In the genomic region with DNA sequence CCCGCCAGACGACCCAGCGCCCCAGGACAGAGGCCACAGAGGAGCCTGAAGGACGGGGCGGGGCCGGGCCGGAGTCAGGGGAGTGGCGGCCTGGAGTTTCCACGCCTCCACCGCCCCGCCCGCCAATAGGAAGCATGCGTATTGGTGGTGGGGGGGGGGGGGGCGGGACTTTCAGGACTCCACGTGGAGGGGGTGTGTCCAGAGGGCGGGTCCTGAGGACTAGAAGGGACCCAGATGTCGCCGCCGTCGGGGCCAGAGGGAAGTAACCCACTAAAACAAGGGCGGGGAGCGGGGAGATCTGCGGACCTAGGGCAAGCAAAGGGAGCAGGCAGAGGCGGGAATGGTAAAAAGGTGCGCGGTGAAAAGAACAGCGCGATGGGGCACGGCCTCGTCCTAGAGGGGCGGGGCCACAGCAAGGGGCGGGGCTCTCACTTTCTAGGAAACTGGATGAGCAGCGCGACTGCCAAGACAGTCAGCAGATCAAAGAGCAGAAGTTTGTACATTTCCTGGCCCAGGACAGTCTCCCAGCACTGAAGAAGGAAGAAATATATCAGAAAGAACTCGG, we compare ENCODE assay signal across 9 cellular contexts. TPM values are rescaled to one million over a fixed set of nuclear protein-coding genes. Genes with fewer than 3 reads are reported as not detected.
DNase-seq lines count a peak whose midpoint lies in the region; ATAC-seq and TF ChIP-seq lines count a peak whose summit lies in the region.
"Had no signal": no experiment of that assay in that cellular context is flagged by ENCODE, and none has a peak within 500 bp of the region (broad histone marks: within the 10 kb centered on the region; RNA-seq: fewer than 3 reads in every experiment).

No MANE protein-coding gene starts in this region.

- no peaks in the 10 kb centered on the region for H3K9me3 Mint-ChIP-seq in activated CD4-positive, alpha-beta T cell treated with anti-CD3 and anti-CD28 coated beads, Interleukin-2, amount 10 ng/mL, durations not matched to agents 7 days and 5 days

- H3K4me3 Mint-ChIP-seq in activated CD4-positive, alpha-beta T cell treated with anti-CD3 and anti-CD28 coated beads, Interleukin-2, amount 10 ng/mL, durations not matched to agents 7 days and 5 days = peak overlapping the region; percentile 96

- DNase-seq in ELF-1 (ENCODE audit: low read depth, low spot score) (peak; percentile 83), NCI-H2196 treated with DMSO at 0.1 percent for 48 hours (lab: John Stamatoyannopoulos, UW; ENCODE audit: unreplicated experiment) (peak; percentile 67), dermis microvascular lymphatic vessel endothelial cell (ENCODE audit: low read depth in 2 of 2) (peak; percentile 29 to 81), lung (ENCODE audit: low spot score) (peak; percentile 84)
- DNase-seq in activated CD4-positive, alpha-beta T cell treated with anti-CD3 and anti-CD28 coated beads, Interleukin-2, amount 10 ng/mL, durations not matched to agents 7 days and 5 days = peak; percentile 86
- peak; percentile 65 to 75 (median 68) for DNase-seq in stimulated activated CD4-positive, alpha-beta T cell treated with anti-CD3 and anti-CD28 coated beads, TNF-alpha, amount 100 ng/mL, for 4 hours (ENCODE audit: low read depth in 3 of 3)

- H3K4me1 ChIP-seq in lung (ENCODE audit: control insufficient read depth in 2 of 2, insufficient read depth in 2 of 2, low read length in 2 of 2) = peaks cover 7 to 22% of the 10 kb centered on the region in 2 donors

- WGBS in lung, 2 donors = 1 to 2% methylated on average over 32 to 35 of the region's 35 CpGs

- peak overlapping the region; percentile 47 for H3K4me3 ChIP-seq in lung

- H3K36me3 ChIP-seq in lung (ENCODE audit: control insufficient read depth in 2 of 2, insufficient read depth in 2 of 2, low read length in 2 of 2) = peaks cover 0 to 3% of the 10 kb centered on the region in 2 donors

- peak; percentile 14 for ATAC-seq in lung (ENCODE audit: insufficient read depth, low FRiP score)
- no peak for ATAC-seq in HG03457 (IDR thresholded peaks at IDR 0.05; ENCODE audit: unreplicated experiment)
- ATAC-seq in GM21528 (IDR thresholded peaks at IDR 0.05; ENCODE audit: low FRiP score, unreplicated experiment) = no peak

- no peaks in the 10 kb centered on the region for H3K9me3 ChIP-seq in lung (ENCODE audit: control insufficient read depth in 2 of 2, insufficient read depth in 1 of 2, low read length in 1 of 2)

- peaks cover 12% of the 10 kb centered on the region for H3K36me3 Mint-ChIP-seq in activated CD4-positive, alpha-beta T cell treated with anti-CD3 and anti-CD28 coated beads, Interleukin-2, amount 10 ng/mL, durations not matched to agents 7 days and 5 days (ENCODE audit: low read depth)

- H3K27me3 ChIP-seq in lung (ENCODE audit: control insufficient read depth, insufficient read depth) = no peaks in the 10 kb centered on the region

- CTCF ChIA-PET in activated CD4-positive, alpha-beta T cell treated with anti-CD3 and anti-CD28 coated beads, Interleukin-2, amount 10 ng/mL, durations not matched to agents 7 days and 5 days (lab: Charles Lee) = no interaction called here

- TF ChIP-seq CTCF in lung (IDR thresholded peaks at IDR 0.05; ENCODE audit: control extremely low read depth, extremely low read depth) = no peak

- POLR2A ChIA-PET in activated CD4-positive, alpha-beta T cell treated with anti-CD3 and anti-CD28 coated beads, Interleukin-2, amount 10 ng/mL, durations not matched to agents 7 days and 5 days (lab: Charles Lee) = no interaction called here

- H3K27ac Mint-ChIP-seq in activated CD4-positive, alpha-beta T cell treated with anti-CD3 and anti-CD28 coated beads, Interleukin-2, amount 10 ng/mL, durations not matched to agents 7 days and 5 days = peak overlapping the region; percentile 91

- H3K27ac ChIP-seq in lung (ENCODE audit: low read depth in 1 of 2, low read length in 1 of 2) = no peak overlapping the region

- no peaks in the 10 kb centered on the region for H3K27me3 Mint-ChIP-seq in activated CD4-positive, alpha-beta T cell treated with anti-CD3 and anti-CD28 coated beads, Interleukin-2, amount 10 ng/mL, durations not matched to agents 7 days and 5 days

- peaks cover 48% of the 10 kb centered on the region for H3K4me1 Mint-ChIP-seq in activated CD4-positive, alpha-beta T cell treated with anti-CD3 and anti-CD28 coated beads, Interleukin-2, amount 10 ng/mL, durations not matched to agents 7 days and 5 days

RNA-seq across cellular contexts. Expression of a gene that starts 2.8 kb away (rescaled TPM):
- total RNA-seq in activated CD4-positive, alpha-beta T cell treated with anti-CD3 and anti-CD28 coated beads, Interleukin-2, amount 10 ng/mL, durations not matched to agents 7 days and 5 days = 1 to 10 TPM; 7.6 to 9.1 TPM
- total RNA-seq in dermis microvascular lymphatic vessel endothelial cell = 4.4 TPM in 2 replicates
- total RNA-seq in lung = 1 to 10 TPM; 3.8 to 8.5 TPM
- 10 to 100 TPM in 1 of 2 donors, 1 to 10 TPM in 1; 7.9 to 17.1 TPM for polyA plus RNA-seq in lung

RNA-seq across cellular contexts. Expression of a gene that starts 10.6 kb away (rescaled TPM):
- total RNA-seq in activated CD4-positive, alpha-beta T cell treated with anti-CD3 and anti-CD28 coated beads, Interleukin-2, amount 10 ng/mL, durations not matched to agents 7 days and 5 days = 1 to 10 TPM; 4.6 to 4.9 TPM
- total RNA-seq in dermis microvascular lymphatic vessel endothelial cell (0.25 TPM in 1 of 2 replicates, not detected in the other), lung (10 to 100 TPM; 40.8 to 81.0 TPM)
- polyA plus RNA-seq in lung = 10 to 100 TPM; 26.1 to 26.9 TPM
- total RNA-seq: activated CD8-positive, alpha-beta memory T cell treated with anti-CD3 and anti-CD28 coated beads for 36 hours had no signal

RNA-seq across cellular contexts. Expression of a gene that starts 24.8 kb away (rescaled TPM):
- total RNA-seq in activated CD4-positive, alpha-beta T cell treated with anti-CD3 and anti-CD28 coated beads, Interleukin-2, amount 10 ng/mL, durations not matched to agents 7 days and 5 days = 10 to 100 TPM; 63.7 to 64.8 TPM
- total RNA-seq in dermis microvascular lymphatic vessel endothelial cell (4.9 and 6.7 TPM in 2 replicates), lung (10 to 100 TPM; 23.5 to 40.4 TPM)
- polyA plus RNA-seq in lung = 10 to 100 TPM; 26.5 to 31.2 TPM

RNA-seq across cellular contexts. Expression of a gene that starts 27.1 kb away (rescaled TPM):
- total RNA-seq in activated CD4-positive, alpha-beta T cell treated with anti-CD3 and anti-CD28 coated beads, Interleukin-2, amount 10 ng/mL, durations not matched to agents 7 days and 5 days = 10 to 100 TPM; 56.0 to 61.0 TPM
- total RNA-seq in dermis microvascular lymphatic vessel endothelial cell (10.1 and 20.5 TPM in 2 replicates), lung (10 to 100 TPM; 54.0 to 92.6 TPM)
- polyA plus RNA-seq in lung = 100 to 1,000 TPM in 1 of 2 donors, 10 to 100 TPM in 1; 39.0 to 154 TPM

RNA-seq across cellular contexts. Expression of a gene that starts 28.8 kb away (rescaled TPM):
- 10 to 100 TPM in 1 of 2 experiments, 1 to 10 TPM in 1; 7.9 to 10.2 TPM for total RNA-seq in activated CD4-positive, alpha-beta T cell treated with anti-CD3 and anti-CD28 coated beads, Interleukin-2, amount 10 ng/mL, durations not matched to agents 7 days and 5 days
- total RNA-seq in dermis microvascular lymphatic vessel endothelial cell = 45.4 and 50.3 TPM in 2 replicates
- total RNA-seq in lung = 10 to 100 TPM; 44.5 to 65.8 TPM
- polyA plus RNA-seq in lung = 100 to 1,000 TPM in 1 of 2 donors, 10 to 100 TPM in 1; 38.0 to 102 TPM

Comparison
In these comparisons a context has a peak if more than half of its experiments do, and no peak if none do; other contexts are left out.
1. RNA of a gene that starts 10.6 kb away (total RNA-seq): 40.8 to 81.0 TPM in lung; 4.6 to 4.9 TPM in activated CD4-positive, alpha-beta T cell treated with anti-CD3 and anti-CD28 coated beads, Interleukin-2, amount 10 ng/mL, durations not matched to agents 7 days and 5 days and 0.25 TPM in dermis microvascular lymphatic vessel endothelial cell; every median in the first group is over 4 times any median in the second.
2. Peak in every context shown above with its lines, with median percentiles within 50 percentile points of each other: DNase-seq.